ENCODE assay signal across 8 cellular contexts in genomic region chr3:41199866-41200668, GRCh38. TPM values are rescaled to one million over a fixed set of nuclear protein-coding genes. Genes with fewer than 3 reads are reported as not detected.
DNase-seq lines count a peak whose midpoint lies in the region; ATAC-seq and TF ChIP-seq lines count a peak whose summit lies in the region.

No MANE protein-coding gene starts in this region.

- peak overlapping the region; percentile 95 for H3K27ac Mint-ChIP-seq in stimulated activated effector memory CD8-positive, alpha-beta T cell treated with anti-CD3 and anti-CD28 coated beads, Interleukin-12 subunit alpha, Interleukin-12 subunit beta, amount 100 ng/mL, for 72 hours

- H3K27me3 ChIP-seq in A673 (replicated peaks; ENCODE audit: insufficient read depth, low read depth, low read length, poor library complexity), result peaks cover 8% of the 10 kb centered on the region
- H3K27me3 ChIP-seq in HUES64 (ENCODE audit: insufficient read depth, low read length), result peaks cover 3% of the 10 kb centered on the region; the same call in 1 of the 2 replicates
- no peaks in the 10 kb centered on the region for H3K27me3 ChIP-seq in lung (ENCODE audit: control insufficient read depth, insufficient read depth)

- H3K27ac ChIP-seq in A673 (ENCODE audit: low read depth, low read length, poor library complexity, severe bottlenecking), result peak overlapping the region; percentile 88
- peak overlapping the region; percentile 99 for H3K27ac ChIP-seq in HUES64 (ENCODE audit: low read depth, low read length)
- peak overlapping the region; percentile 98 to 99 for H3K27ac ChIP-seq in lung (ENCODE audit: low read depth in 1 of 2, low read length in 1 of 2)

- H3K9ac ChIP-seq in HUES64 (ENCODE audit: low read depth, low read length), result peak overlapping the region; percentile 99

- no peak for DNase-seq in A673 (ENCODE audit: low spot score)
- DNase-seq in activated CD4-positive, alpha-beta T cell treated with anti-CD3 and anti-CD28 coated beads for 1 hour, result peak; percentile 15
- DNase-seq in ecto neural progenitor cell (ENCODE audit: low spot score), result peak; percentile 76
- no peak for DNase-seq in lung (ENCODE audit: low spot score)
- peak in 1 of 2 donors; percentile 11 for DNase-seq in stimulated activated effector memory CD8-positive, alpha-beta T cell treated with anti-CD3 and anti-CD28 coated beads, Interleukin-12 subunit alpha, Interleukin-12 subunit beta, amount 100 ng/mL, for 72 hours (ENCODE audit: low spot score in 2 of 2)
- DNase-seq in dedifferentiated amniotic fluid mesenchymal stem cell (ENCODE audit: extremely low spot score), result no peak

- intact Hi-C loops in A673 (cut with micrococcal nuclease; ENCODE audit: unreplicated experiment), result loop anchor here (5.0 kb wide), 1 partner anchor 618 kb away; no protein-coding TSS in a partner anchor

- peaks cover 42% of the 10 kb centered on the region for H3K4me1 Mint-ChIP-seq in stimulated activated effector memory CD8-positive, alpha-beta T cell treated with anti-CD3 and anti-CD28 coated beads, Interleukin-12 subunit alpha, Interleukin-12 subunit beta, amount 100 ng/mL, for 72 hours

- H3K4me3 ChIP-seq in A673 (ENCODE audit: low read depth, low read length, poor library complexity, severe bottlenecking) (peak overlapping the region; percentile 75), HUES64 (ENCODE audit: low read length) (peak overlapping the region; percentile 82), lung (peak overlapping the region; percentile 100)

- peak; percentile 21 for ATAC-seq in GM18867 (IDR thresholded peaks at IDR 0.05; ENCODE audit: unreplicated experiment)
- no peak for ATAC-seq in lung (ENCODE audit: insufficient read depth, low FRiP score)
- peak; percentile 25 for ATAC-seq in stimulated activated effector memory CD8-positive, alpha-beta T cell treated with anti-CD3 and anti-CD28 coated beads, Interleukin-12 subunit alpha, Interleukin-12 subunit beta, amount 100 ng/mL, for 72 hours

- WGBS in HUES64, result under 1% methylated on average over 22 of the region's 40 CpGs
- WGBS in lung, 2 donors, result 0 to 1% methylated on average over 31 to 40 of the region's 40 CpGs

- peaks cover 63% of the 10 kb centered on the region for H3K36me3 Mint-ChIP-seq in stimulated activated effector memory CD8-positive, alpha-beta T cell treated with anti-CD3 and anti-CD28 coated beads, Interleukin-12 subunit alpha, Interleukin-12 subunit beta, amount 100 ng/mL, for 72 hours

- POLR2A ChIA-PET in A673 (lab: Charles Lee; ENCODE audit: low non-redundant PET), result no interaction called here

- H3K36me3 ChIP-seq in A673 (ENCODE audit: insufficient read depth, low read length, poor library complexity, severe bottlenecking) (no peaks in the 10 kb centered on the region), HUES64 (ENCODE audit: insufficient read depth, low read length) (no peaks in the 10 kb centered on the region), lung (ENCODE audit: control insufficient read depth in 2 of 2, insufficient read depth in 2 of 2, low read length in 2 of 2) (no peaks in the 10 kb centered on the region)

- H3K4me3 Mint-ChIP-seq in stimulated activated effector memory CD8-positive, alpha-beta T cell treated with anti-CD3 and anti-CD28 coated beads, Interleukin-12 subunit alpha, Interleukin-12 subunit beta, amount 100 ng/mL, for 72 hours, result peak overlapping the region; percentile 87

- CTCF ChIA-PET in A673 (lab: Charles Lee), result no interaction called here

- no TSS peak for BruUV-seq in A673 (replicated peaks; lab: Mats Ljungman, UMichigan)

- peaks cover 6% of the 10 kb centered on the region for H3K4me1 ChIP-seq in A673 (ENCODE audit: insufficient read depth, low read length, poor library complexity, severe bottlenecking)
- peaks cover 44% of the 10 kb centered on the region for H3K4me1 ChIP-seq in HUES64 (ENCODE audit: insufficient read depth, low read length)
- peaks cover 1 to 5% of the 10 kb centered on the region in 2 donors for H3K4me1 ChIP-seq in lung (ENCODE audit: control insufficient read depth in 2 of 2, insufficient read depth in 2 of 2, low read length in 2 of 2)

- H3K9me3 Mint-ChIP-seq in stimulated activated effector memory CD8-positive, alpha-beta T cell treated with anti-CD3 and anti-CD28 coated beads, Interleukin-12 subunit alpha, Interleukin-12 subunit beta, amount 100 ng/mL, for 72 hours, result no peaks in the 10 kb centered on the region

- TF ChIP-seq CTCF in A673 (conservative IDR thresholded peaks at IDR 0.05; ENCODE audit: low read depth, low read length) (no peak), lung (IDR thresholded peaks at IDR 0.05; ENCODE audit: control extremely low read depth, extremely low read depth) (no peak)

- H3K9me3 ChIP-seq in A673 (ENCODE audit: low read depth, low read length, poor library complexity, severe bottlenecking) (no peaks in the 10 kb centered on the region), HUES64 (ENCODE audit: insufficient read depth, low read depth, low read length) (no peaks in the 10 kb centered on the region), lung (ENCODE audit: control insufficient read depth in 2 of 2, insufficient read depth in 1 of 2, low read length in 1 of 2) (no peaks in the 10 kb centered on the region)

RNA-seq across cellular contexts. Expression of gene CTNNB1, which starts 0.8 kb away (rescaled TPM):
- total RNA-seq in A673 (2021) (134 and 154 TPM in 2 replicates), lung (100 to 1,000 TPM; 424 to 631 TPM)
- polyA plus RNA-seq in HUES64 (2013, experiment 1 of 2), result 325 TPM
- polyA plus RNA-seq in HUES64 (2013, experiment 2 of 2), result 344 TPM
- polyA plus RNA-seq in lung, result 100 to 1,000 TPM in 1 of 2 donors, 10 to 100 TPM in 1; 90.3 to 207 TPM

Comparison
In these comparisons a context has a peak if more than half of its experiments do, and no peak if none do; other contexts are left out.
1. DNase-seq: peak in activated CD4-positive, alpha-beta T cell treated with anti-CD3 and anti-CD28 coated beads for 1 hour (single experiment) and ecto neural progenitor cell (single experiment); none in A673 (single experiment), lung (single experiment) and dedifferentiated amniotic fluid mesenchymal stem cell (single experiment).
2. Peak in every context shown above with its lines, with median percentiles within 50 percentile points of each other: H3K27ac ChIP-seq and H3K4me3 ChIP-seq.